Comparison of ENCODE assay signal across 22 cellular contexts in genomic region chr16:9306753-9307152, GRCh38.
"Had no signal": no experiment of that assay in that cellular context is flagged by ENCODE, and none has a peak within 500 bp of the region (broad histone marks: within the 10 kb centered on the region; RNA-seq: fewer than 3 reads in every experiment).

No MANE protein-coding gene starts in this region.

- H3K36me3 ChIP-seq: esophagus muscularis mucosa, gastroesophageal sphincter, heart left ventricle, left lung, lower lobe of right lung had no signal

- H3K4me3 ChIP-seq: coronary artery, dorsolateral prefrontal cortex, esophagus muscularis mucosa, gastroesophageal sphincter, heart left ventricle, hepatocyte, left lung, lower lobe of right lung, mucosa of descending colon had no signal

- H3K9me3 ChIP-seq: esophagus muscularis mucosa, gastroesophageal sphincter, heart left ventricle, left lung, lower lobe of right lung, mucosa of descending colon had no signal

- H3K27me3 ChIP-seq: dorsolateral prefrontal cortex, esophagus muscularis mucosa, foreskin keratinocyte, gastroesophageal sphincter, hepatocyte, left lung had no signal

- H2AFZ ChIP-seq: hepatocyte had no signal

- H3K27ac Mint-ChIP-seq: mesothelial cell of epicardium had no signal

- H3K4me3 Mint-ChIP-seq: mesothelial cell of epicardium had no signal

- H3K4me1 ChIP-seq: foreskin keratinocyte, gastroesophageal sphincter, left lung, lower lobe of right lung had no signal

- FAIRE-seq: colon, endothelial cell of umbilical vein, frontal cortex, islet of Langerhans, keratinocyte had no signal

- ATAC-seq: foreskin keratinocyte, gastroesophageal sphincter, heart left ventricle, left cardiac atrium, left lung, left ventricle myocardium superior, lower lobe of right lung, mucosa of descending colon had no signal

- H3K27ac ChIP-seq: coronary artery, esophagus muscularis mucosa, foreskin keratinocyte, gastroesophageal sphincter, heart left ventricle, hepatocyte, left lung, lower lobe of right lung had no signal

- H3K79me2 ChIP-seq: hepatocyte had no signal

- H3K36me3 Mint-ChIP-seq: mesothelial cell of epicardium had no signal

- H3K4me1 Mint-ChIP-seq: mesothelial cell of epicardium had no signal

- H3K9me3 Mint-ChIP-seq: mesothelial cell of epicardium had no signal

- H3K4me2 ChIP-seq: hepatocyte had no signal

- DNase-seq: dermis blood vessel endothelial cell; dorsolateral prefrontal cortex; effector CD4-positive, alpha-beta T cell; effector memory CD4-positive, alpha-beta T cell; foreskin keratinocyte; heart left ventricle; left cardiac atrium; left lung; left ventricle myocardium superior; lower lobe of right lung; mesenchymal stem cell had no signal
